ENCODE assay signal across 18 cellular contexts in genomic region chr5:5437227-5438172, GRCh38. TPM values are rescaled to one million over a fixed set of nuclear protein-coding genes. Genes with fewer than 3 reads are reported as not detected.
DNase-seq lines count a peak whose midpoint lies in the region; ATAC-seq, FAIRE-seq and TF ChIP-seq lines count a peak whose summit lies in the region.
"Had no signal": no experiment of that assay in that cellular context is flagged by ENCODE, and none has a peak within 500 bp of the region (broad histone marks: within the 10 kb centered on the region; RNA-seq: fewer than 3 reads in every experiment).

No MANE protein-coding gene starts in this region.

- no peak for TF ChIP-seq RAD21 in HepG2 (CRISPR knock-in tag; IDR thresholded peaks at IDR 0.05)
- TF ChIP-seq RAD21 in HCT116 (IDR thresholded peaks at IDR 0.05; ENCODE audit: low read depth) = no peak

- 0 out of 2 replicates have a peak, but pooled peaks cover 5% of the 10 kb centered on the region for H4K20me1 ChIP-seq in HepG2 (ENCODE audit: insufficient read depth, low read length)
- H4K20me1 ChIP-seq in HCT116 (ENCODE audit: insufficient read depth) = peaks cover 4% of the 10 kb centered on the region; the same call in 1 of the 2 replicates
- no peaks in the 10 kb centered on the region for H4K20me1 ChIP-seq in MM.1S (ENCODE audit: insufficient read depth, low read length)

- H3K9ac ChIP-seq in HepG2 (ENCODE audit: insufficient read depth, low read depth, low read length) (no peak overlapping the region), HCT116 (ENCODE audit: low read length) (no peak overlapping the region), MM.1S (ENCODE audit: low read length) (peak overlapping the region; percentile 31; the same call in 1 of the 2 replicates)

- TF ChIP-seq EP300 in HepG2 (IDR thresholded peaks at IDR 0.05; ENCODE audit: low read depth in 2 of 2, low read length in 2 of 2) = no peak
- no peak for TF ChIP-seq EP300 in HepG2 (CRISPR knock-in tag; IDR thresholded peaks at IDR 0.05; ENCODE audit: borderline replicate concordance)

- H3K36me3 ChIP-seq in HepG2 (replicated peaks in 1 of 2; ENCODE audit: control insufficient read depth in 1 of 2, insufficient read depth in 2 of 2, low read length in 2 of 2) (peaks cover 2 to 18% of the 10 kb centered on the region in 2 experiments; a peak in 3 of 5 replicates), right lobe of liver (peaks cover 0 to 30% (median 0%) of the 10 kb centered on the region in 4 donors), HCT116 (ENCODE audit: control insufficient read depth in 1 of 2, insufficient read depth in 2 of 2, low read length in 2 of 2) (no peaks in the 10 kb centered on the region; a peak in 1 of 4 replicates), MM.1S (replicated peaks; ENCODE audit: insufficient read depth, low read length) (no peaks in the 10 kb centered on the region; the same call in 1 of the 2 replicates), gastrocnemius medialis (peaks cover 0 to 33% of the 10 kb centered on the region in 2 donors)
- H3K36me3 ChIP-seq: prostate gland had no signal

- RAD21 ChIA-PET in HCT116 (lab: Charles Lee; ENCODE audit: low non-redundant PET in 1 of 2, low total read pairs in 2 of 2, uncharacterized antibody in 2 of 2, unreplicated experiment in 2 of 2) = no interaction called here

- H3F3A ChIP-seq in MM.1S (ENCODE audit: insufficient read depth, low read length) = no peaks in the 10 kb centered on the region

- no peak overlapping the region for H3K27ac ChIP-seq in HepG2 (ENCODE audit: extremely low read length, insufficient read depth, low read length)
- no peak overlapping the region for H3K27ac ChIP-seq in right lobe of liver
- no peak overlapping the region for H3K27ac ChIP-seq in HCT116 (ENCODE audit: low read depth, low read length)
- peak overlapping the region; percentile 52; the same call in 1 of the 2 replicates for H3K27ac ChIP-seq in MM.1S (ENCODE audit: low read length)
- no peak overlapping the region for H3K27ac ChIP-seq in gastrocnemius medialis
- H3K27ac ChIP-seq: ascending aorta, heart right ventricle, prostate gland, WERI-Rb-1 had no signal

- BruUV-seq in HepG2 (replicated peaks; lab: Mats Ljungman, UMichigan) = no TSS peak
- BruUV-seq in HCT116 (replicated peaks; lab: Mats Ljungman, UMichigan) = TSS peak; percentile 7

- H3K9me2 ChIP-seq in HCT116 (ENCODE audit: insufficient read depth) (no peaks in the 10 kb centered on the region), MM.1S (replicated peaks; ENCODE audit: insufficient read depth, low read length) (no peaks in the 10 kb centered on the region)

- TF ChIP-seq CTCF in HepG2 (CRISPR knock-in tag; IDR thresholded peaks at IDR 0.05) (no peak), right lobe of liver (IDR thresholded peaks at IDR 0.05) (no peak), HCT116 (IDR thresholded peaks at IDR 0.05 in 2 of 3, conservative IDR thresholded peaks at IDR 0.05 in 1 of 3; ENCODE audit: borderline replicate concordance in 1 of 3, insufficient read depth in 1 of 3, low read depth in 2 of 3, low read length in 2 of 3) (no peak), MM.1S (IDR thresholded peaks at IDR 0.05; ENCODE audit: low read length) (no peak), gastrocnemius medialis (IDR thresholded peaks at IDR 0.05 in 4 of 5, conservative IDR thresholded peaks at IDR 0.05 in 1 of 5) (no peak)

- H3K4me3 ChIP-seq in HepG2 (replicated peaks in 1 of 3; ENCODE audit: insufficient read depth in 1 of 3, low read depth in 2 of 3, low read length in 3 of 3) = no peak overlapping the region
- H3K4me3 ChIP-seq in right lobe of liver = no peak overlapping the region
- H3K4me3 ChIP-seq in HCT116 (replicated peaks in 1 of 2; ENCODE audit: low read depth in 1 of 2, low read length in 2 of 2) = no peak overlapping the region
- H3K4me3 ChIP-seq in MM.1S (ENCODE audit: low read length) = peak overlapping the region; percentile 42
- no peak overlapping the region for H3K4me3 ChIP-seq in gastrocnemius medialis
- H3K4me3 ChIP-seq: ascending aorta, heart right ventricle, prostate gland had no signal

- H3K4me2 ChIP-seq in HepG2 (ENCODE audit: low read depth, low read length) (no peak overlapping the region), HCT116 (ENCODE audit: low read length) (no peak overlapping the region), MM.1S (ENCODE audit: low read depth, low read length) (peak overlapping the region; percentile 72)

- ATAC-seq in HepG2 = no peak
- ATAC-seq in right lobe of liver = no peak
- no peak for ATAC-seq in HCT116
- ATAC-seq in gastrocnemius medialis = no peak
- ATAC-seq: heart right ventricle, PC-3 had no signal

- intact Hi-C loops in HepG2 (cut with micrococcal nuclease; ENCODE audit: unreplicated experiment) = no loop called here
- intact Hi-C loops in right lobe of liver (cut with DNase I) = no loop called here
- intact Hi-C loops in HCT116 (cut with micrococcal nuclease) = no loop called here
- intact Hi-C loops in gastrocnemius medialis (cut with DNase I; ENCODE audit: low total_unique reads) = no loop called here

- in situ Hi-C loops in HepG2 (cut with HindIII; ENCODE audit: extremely low pct_ligation_motif_present, low pct_unique_long_range_greater_than_20kb) = no loop called here
- in situ Hi-C loops in gastrocnemius medialis (cut with MboI; ENCODE audit: low sequenced_read_pairs in 4 of 4) = no loop called here

- DNase-seq in HepG2 (ENCODE audit: low spot score) (no peak), right lobe of liver (no peak), HCT116 (ENCODE audit: low read depth, low spot score) (no peak), MM.1S (peak; percentile 43), 8988T (no peak), gastrocnemius medialis (no peak)
- DNase-seq in stimulated activated CD4-positive, alpha-beta T cell treated with anti-CD3 and anti-CD28 coated beads, Interleukin-2, amount 100 ng/mL, for 48 hours = no peak
- DNase-seq in activated naive CD4-positive, alpha-beta T cell treated with Interleukin-2 at 50 U/mL for 16 hours = no peak
- DNase-seq: cortex of kidney; HCEC 1CT; heart right ventricle; NCI-H1436; NCI-H446; PC-3; stimulated activated CD4-positive, alpha-beta T cell treated with anti-CD3 and anti-CD28 coated beads, Interleukin-15, amount 100 ng/mL, for 24 hours; WERI-Rb-1 had no signal

- H3K9me3 ChIP-seq in HepG2 (ENCODE audit: low read length) (no peaks in the 10 kb centered on the region), right lobe of liver (no peaks in the 10 kb centered on the region), HCT116 (ENCODE audit: control insufficient read depth in 1 of 2, insufficient read depth in 1 of 2, low read depth in 1 of 2, low read length in 2 of 2) (no peaks in the 10 kb centered on the region), MM.1S (replicated peaks; ENCODE audit: insufficient read depth, low read length) (no peaks in the 10 kb centered on the region), gastrocnemius medialis (no peaks in the 10 kb centered on the region)
- H3K9me3 ChIP-seq: ascending aorta, heart right ventricle, prostate gland had no signal

- no peak for TF ChIP-seq POLR2A in HepG2 (IDR thresholded peaks at IDR 0.05; ENCODE audit: insufficient read depth in 1 of 2, low read depth in 2 of 2, low read length in 2 of 2)
- no peak for TF ChIP-seq POLR2A in right lobe of liver (IDR thresholded peaks at IDR 0.05)
- no peak for TF ChIP-seq POLR2A in HCT116 (IDR thresholded peaks at IDR 0.05; ENCODE audit: borderline replicate concordance, extremely low read depth, insufficient read depth, insufficient read length)
- no peak for TF ChIP-seq POLR2A in gastrocnemius medialis (IDR thresholded peaks at IDR 0.05)

- WGBS in HepG2 (ENCODE audit: low lambda C conversion rate) = 98% methylated on average over 11 of the region's 11 CpGs
- WGBS in right lobe of liver (ENCODE audit: insufficient coverage, low coverage, low lambda C conversion rate, missing lambda C conversion rate) = 80% methylated on average over 10 of the region's 11 CpGs

- FAIRE-seq in HepG2 (lab: Jason Lieb, UNC) = no peak

- H3K79me2 ChIP-seq in HepG2 (ENCODE audit: insufficient read depth, low read length) = peaks cover 35% of the 10 kb centered on the region
- H3K79me2 ChIP-seq in HCT116 (ENCODE audit: insufficient read depth, low read length) = peaks cover 61% of the 10 kb centered on the region
- H3K79me2 ChIP-seq in MM.1S (ENCODE audit: low read length) = peaks cover 49% of the 10 kb centered on the region

- no peaks in the 10 kb centered on the region for H3K27me3 ChIP-seq in HepG2 (ENCODE audit: control insufficient read depth in 1 of 2, insufficient read depth in 2 of 2, low read length in 2 of 2)
- no peaks in the 10 kb centered on the region for H3K27me3 ChIP-seq in right lobe of liver
- no peaks in the 10 kb centered on the region for H3K27me3 ChIP-seq in HCT116 (ENCODE audit: insufficient read depth, low read length)
- H3K27me3 ChIP-seq in MM.1S (replicated peaks; ENCODE audit: insufficient read depth, low read length) = no peaks in the 10 kb centered on the region
- H3K27me3 ChIP-seq in gastrocnemius medialis = no peaks in the 10 kb centered on the region
- H3K27me3 ChIP-seq: ascending aorta, heart right ventricle had no signal

- no peaks in the 10 kb centered on the region for H3K4me1 ChIP-seq in HepG2 (ENCODE audit: insufficient read depth, low read length)
- no peaks in the 10 kb centered on the region for H3K4me1 ChIP-seq in right lobe of liver
- H3K4me1 ChIP-seq in HCT116 (ENCODE audit: control insufficient read depth in 1 of 2, insufficient read depth in 2 of 2, low read length in 2 of 2) = no peaks in the 10 kb centered on the region
- peaks cover 10% of the 10 kb centered on the region for H3K4me1 ChIP-seq in MM.1S (ENCODE audit: low read length)
- peaks cover 18 to 23% of the 10 kb centered on the region in 2 donors for H3K4me1 ChIP-seq in gastrocnemius medialis
- H3K4me1 ChIP-seq: prostate gland had no signal

- POLR2A ChIA-PET in HepG2 (lab: Yijun Ruan, JAX) = no interaction called here
- POLR2A ChIA-PET in HCT116 (lab: Charles Lee) = no interaction called here

- CTCF ChIA-PET in HepG2 (lab: Yijun Ruan, JAX; ENCODE audit: low intra/inter-chr PET ratio, low total read pairs) (no interaction called here), HCT116 (lab: Charles Lee) (no interaction called here)

- H2AFZ ChIP-seq in HepG2 (ENCODE audit: low read length) = no peak overlapping the region
- no peak overlapping the region for H2AFZ ChIP-seq in HCT116 (ENCODE audit: low read depth, low read length, poor library complexity, severe bottlenecking)
- H2AFZ ChIP-seq in MM.1S (ENCODE audit: low read length) = no peak overlapping the region

RNA-seq across cellular contexts. Expression of gene ICE1, which starts 15.0 kb away (rescaled TPM):
- total RNA-seq in HepG2 (2016; rRNA removed; fragmentation: Illumina TruSeq; extraction: Trizol) (27.6 and 35.2 TPM in 2 replicates), right lobe of liver (10 to 100 TPM in 4 of 6 experiments, 1 to 10 TPM in 2; 8.2 to 10.7 (median 10.4) TPM), HCT116 (2021; ENCODE audit: unreplicated experiment) (30.0 TPM), gastrocnemius medialis (10 to 100 TPM; 24.9 to 34.7 (median 32.7) TPM)
- total RNA-seq in HepG2 (2016; cell fraction: cytosol; rRNA removed; fragmentation: Illumina TruSeq; extraction: Trizol; ENCODE audit: low read depth) = 4.0 and 4.2 TPM in 2 replicates
- 25.8 and 33.2 TPM in 2 replicates for total RNA-seq in HepG2 (2016; cell fraction: insoluble cytoplasmic fraction; rRNA removed; fragmentation: Illumina TruSeq; extraction: Trizol)
- 8.7 and 9.3 TPM in 2 replicates for total RNA-seq in HepG2 (2016; cell fraction: membrane; rRNA removed; fragmentation: Illumina TruSeq; extraction: Trizol)
- 47.9 and 48.8 TPM in 2 replicates for total RNA-seq in HepG2 (2016; cell fraction: nucleus; rRNA removed; fragmentation: Illumina TruSeq; extraction: Trizol)
- polyA plus RNA-seq in HepG2 (2011; rRNA removed) = 9.0 and 9.1 TPM in 2 replicates
- polyA plus RNA-seq in HepG2 (2011; cell fraction: cytosol; rRNA removed) = 4.8 and 6.7 TPM in 2 replicates
- polyA plus RNA-seq in HepG2 (2011; cell fraction: nucleus; rRNA removed) = 12.3 and 13.3 TPM in 2 replicates
- polyA plus RNA-seq in HepG2 (2012) = 11.6 and 12.6 TPM in 2 replicates
- polyA plus RNA-seq in HepG2 (2016; cell fraction: cytosol; fragmentation: Illumina TruSeq; extraction: Trizol; ENCODE audit: low read depth) = 1.4 and 1.5 TPM in 2 replicates
- 18.9 and 19.2 TPM in 2 replicates for polyA plus RNA-seq in HepG2 (2016; cell fraction: insoluble cytoplasmic fraction; fragmentation: Illumina TruSeq; extraction: Trizol; ENCODE audit: low read depth)
- 2.9 and 3.0 TPM in 2 replicates for polyA plus RNA-seq in HepG2 (2016; cell fraction: membrane; fragmentation: Illumina TruSeq; extraction: Trizol; ENCODE audit: low read depth)
- 30.7 and 30.8 TPM in 2 replicates for polyA plus RNA-seq in HepG2 (2016; cell fraction: nucleus; fragmentation: Illumina TruSeq; extraction: Trizol; ENCODE audit: insufficient read depth, low read depth)
- 24.3 and 86.6 TPM in 2 replicates for polyA minus RNA-seq in HepG2 (2011; rRNA and poly(A)+ RNA removed; ENCODE audit: low replicate concordance)
- 14.2 and 14.7 TPM in 2 replicates for polyA minus RNA-seq in HepG2 (2011; cell fraction: cytosol; rRNA and poly(A)+ RNA removed)
- 91.9 and 94.2 TPM in 2 replicates for polyA minus RNA-seq in HepG2 (2011; cell fraction: nucleus; rRNA and poly(A)+ RNA removed)
- polyA plus RNA-seq in HCT116 (2012) = 7.3 and 9.1 TPM in 2 replicates
